Comparison of ENCODE assay signal across 12 cellular contexts in the genomic region with DNA sequence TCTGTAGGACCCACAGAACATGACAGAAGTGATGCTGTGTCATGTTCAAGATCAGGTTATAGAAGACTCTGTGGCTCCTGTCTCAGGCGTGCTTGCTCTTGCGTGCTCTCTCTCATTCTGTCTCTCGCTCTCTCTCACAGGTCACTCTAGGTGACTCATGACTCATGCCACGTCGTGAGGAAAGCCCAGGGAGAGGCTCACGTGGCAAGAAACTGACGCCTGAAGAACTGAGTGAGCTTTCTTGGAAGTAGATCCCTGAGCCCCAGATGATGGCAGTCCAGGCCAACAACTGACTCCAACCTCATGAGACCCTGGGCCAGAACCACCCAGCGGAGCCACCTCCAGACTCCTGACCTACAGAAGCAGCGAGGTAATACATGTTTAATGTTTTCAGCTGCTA.
DNase-seq lines count a peak whose midpoint lies in the region; ATAC-seq and FAIRE-seq lines count a peak whose summit lies in the region.
"Had no signal": no experiment of that assay in that cellular context is flagged by ENCODE, and none has a peak within 500 bp of the region (broad histone marks: within the 10 kb centered on the region; RNA-seq: fewer than 3 reads in every experiment).

No MANE protein-coding gene starts in this region.

- ATAC-seq in GM21528 (IDR thresholded peaks at IDR 0.05; ENCODE audit: low FRiP score, unreplicated experiment) = no peak

- FAIRE-seq in RCC 7860 (lab: Jason Lieb, UNC) = peak; percentile 91
- FAIRE-seq: D721Med had no signal

- H3K27me3 ChIP-seq in H7 (ENCODE audit: control insufficient read depth, insufficient read depth, low read length) = no peaks in the 10 kb centered on the region
- H3K27me3 ChIP-seq: esophagus squamous epithelium, tibial artery had no signal

- peaks cover 52% of the 10 kb centered on the region for H3K36me3 ChIP-seq in H7 (replicated peaks; ENCODE audit: control insufficient read depth, insufficient read depth, low read length)

- H3K4me3 ChIP-seq in H7 (ENCODE audit: insufficient read depth, low read depth, low read length) = no peak overlapping the region
- H3K4me3 ChIP-seq: esophagus squamous epithelium, tibial artery had no signal

- DNase-seq in Daoy (ENCODE audit: low read depth) = peak; percentile 11
- DNase-seq in RCC 7860 (ENCODE audit: low spot score) = peak; percentile 95
- DNase-seq in fibroblast of peridontal ligament (ENCODE audit: extremely low read depth) = peak; percentile 10
- DNase-seq in renal cortical epithelial cell (ENCODE audit: low read depth) = peak; percentile 97
- DNase-seq in H7 = no peak
- DNase-seq in activated gamma-delta T cell treated with Interleukin-2 at 50 U/mL for 16 hours = no peak
- DNase-seq in activated effector memory CD4-positive, alpha-beta T cell treated with anti-CD3 and anti-CD28 coated beads, Interleukin-2, amount 50 U/mL, for 16 hours = no peak
- DNase-seq: esophagus squamous epithelium; stimulated activated CD4-positive, alpha-beta T cell treated with anti-CD3 and anti-CD28 coated beads, Interleukin-4, amount 100 ng/mL, for 1 hour had no signal

Comparison
In these comparisons a context has a peak if more than half of its experiments do, and no peak if none do; other contexts are left out.
1. DNase-seq: peak in Daoy (single experiment), RCC 7860 (single experiment), fibroblast of peridontal ligament (single experiment) and renal cortical epithelial cell (single experiment); none in H7 (single experiment), activated gamma-delta T cell treated with Interleukin-2 at 50 U/mL for 16 hours (single experiment) and activated effector memory CD4-positive, alpha-beta T cell treated with anti-CD3 and anti-CD28 coated beads, Interleukin-2, amount 50 U/mL, for 16 hours (single experiment).